Comparison of ENCODE assay signal across 11 cellular contexts in the genomic region with DNA sequence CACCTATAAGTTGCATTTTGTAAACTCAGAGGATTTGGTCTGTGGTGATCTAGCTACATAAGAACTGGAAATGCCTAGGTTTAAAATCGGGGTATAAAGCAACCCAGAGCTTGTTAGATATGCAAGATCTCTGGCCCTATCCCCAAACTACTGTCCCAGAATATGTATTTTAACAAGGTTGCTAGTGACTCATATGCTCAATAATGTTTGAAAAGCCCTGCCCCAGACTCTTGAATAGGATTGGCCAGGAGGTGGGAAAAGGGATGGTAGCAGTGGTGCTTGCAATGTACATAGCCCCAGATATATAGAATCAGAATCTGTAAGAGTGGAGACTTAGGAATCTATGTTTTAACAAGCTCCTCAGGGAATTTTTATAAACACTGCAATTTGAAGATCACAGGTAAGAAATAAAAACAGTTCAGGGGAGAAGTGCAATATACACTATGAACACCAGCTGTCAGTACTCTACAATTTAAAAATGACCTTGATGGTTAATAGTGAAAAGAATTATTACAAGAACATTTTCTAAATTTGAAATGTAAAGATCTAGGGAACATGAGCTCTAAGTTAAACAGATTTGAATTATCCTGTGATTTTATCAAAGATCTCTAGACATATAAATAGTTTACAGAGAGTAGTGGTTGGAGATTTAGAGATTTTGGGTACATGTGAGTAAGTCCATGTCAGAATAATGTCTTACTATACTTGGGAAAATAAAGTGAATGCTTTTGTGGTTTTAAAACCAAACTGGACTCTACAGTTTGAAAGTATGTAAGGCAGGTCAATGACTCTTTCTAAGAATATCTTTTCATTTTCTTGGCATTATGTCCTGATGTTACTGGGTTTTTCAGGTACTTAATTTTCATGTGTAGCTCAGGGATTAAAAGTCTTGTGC. TPM values are rescaled to one million over a fixed set of nuclear protein-coding genes. Genes with fewer than 3 reads are reported as not detected.
DNase-seq lines count a peak whose midpoint lies in the region; ATAC-seq and TF ChIP-seq lines count a peak whose summit lies in the region.
"Had no signal": no experiment of that assay in that cellular context is flagged by ENCODE, and none has a peak within 500 bp of the region (broad histone marks: within the 10 kb centered on the region; RNA-seq: fewer than 3 reads in every experiment).

No MANE protein-coding gene starts in this region.

- peak overlapping the region; percentile 28; the same call in 1 of the 2 replicates for H3K4me3 ChIP-seq in PC-3 (ENCODE audit: low read length)
- no peak overlapping the region for H3K4me3 ChIP-seq in retinal pigment epithelial cell (ENCODE audit: low read length)
- H3K4me3 ChIP-seq: skin epidermis had no signal

- 0 out of 2 replicates have a peak overlapping the region, but pooled peaks have one; percentile 6 for H3K9ac ChIP-seq in PC-3 (ENCODE audit: low read length)

- CTCF ChIA-PET in PC-3 (lab: Charles Lee), result interaction anchor here (0.6 kb wide), 2 partner anchors 1006 to 1447 kb away, joined by 3 read pairs; no protein-coding TSS in a partner anchor

- no peaks in the 10 kb centered on the region for H3K36me3 ChIP-seq in PC-3 (ENCODE audit: low read depth, low read length)

- TSS peak; percentile 45 for BruUV-seq in PC-3 (replicated peaks; lab: Mats Ljungman, UMichigan)

- TF ChIP-seq CTCF in PC-3 (conservative IDR thresholded peaks at IDR 0.05; ENCODE audit: low read depth, low read length) (peak; percentile 83), retinal pigment epithelial cell (conservative IDR thresholded peaks at IDR 0.05; ENCODE audit: low read depth, low read length) (peak; percentile 51)

- no peaks in the 10 kb centered on the region for H3K27me3 ChIP-seq in PC-3 (ENCODE audit: low read length)

- peak overlapping the region; percentile 54 for H2AFZ ChIP-seq in PC-3 (ENCODE audit: low read length)

- POLR2A ChIA-PET in PC-3 (lab: Charles Lee; ENCODE audit: unreplicated experiment), result interaction anchor here (0.6 to 1.0 kb wide), 2 partner anchors 572 to 1519 kb away, joined by 3 to 4 read pairs; no protein-coding TSS in a partner anchor

- intact Hi-C loops in PC-3 (cut with micrococcal nuclease), result loop anchor here (1.0 to 10.0 kb wide), 5 partner anchors 309 to 1567 kb away; no protein-coding TSS in a partner anchor

- H3K9me2 ChIP-seq in PC-3 (replicated peaks; ENCODE audit: low read length), result no peaks in the 10 kb centered on the region

- peak overlapping the region; percentile 75 for H3K4me2 ChIP-seq in PC-3 (ENCODE audit: low read length)

- H3K4me1 ChIP-seq in PC-3 (ENCODE audit: insufficient read depth, low read length), result peaks cover 41% of the 10 kb centered on the region

- peak overlapping the region; percentile 55 for H3K27ac ChIP-seq in PC-3 (ENCODE audit: low read length)
- H3K27ac ChIP-seq in epithelial cell of prostate, result peak overlapping the region; percentile 23
- H3K27ac ChIP-seq: skin epidermis had no signal

- no peaks in the 10 kb centered on the region for H4K20me1 ChIP-seq in PC-3 (ENCODE audit: low read length)

- ATAC-seq in PC-3, result peak; percentile 80
- no peak for ATAC-seq in GM21381 (IDR thresholded peaks at IDR 0.05; ENCODE audit: unreplicated experiment)
- no peak for ATAC-seq in HG03196 (IDR thresholded peaks at IDR 0.05; ENCODE audit: unreplicated experiment)

- DNase-seq in DMS79 treated with DMSO at 0.1 percent for 48 hours (lab: John Stamatoyannopoulos, UW) (peak; percentile 39), DMS79 (lab: John Stamatoyannopoulos, UW) (no peak), PC-3 (peak; percentile 87), epithelial cell of prostate (ENCODE audit: low read depth, low spot score) (no peak), retinal pigment epithelial cell (ENCODE audit: low read depth) (no peak), T1000 (lab: John Stamatoyannopoulos, UW) (no peak)
- DNase-seq: NCI-H1417 treated with DMSO at 0.1 percent for 48 hours, RPMI8226 had no signal

- H3F3A ChIP-seq in PC-3 (ENCODE audit: low read length, unreplicated experiment), result no peaks in the 10 kb centered on the region

- no peaks in the 10 kb centered on the region for H3K9me3 ChIP-seq in PC-3 (ENCODE audit: low read length)

- H3K79me2 ChIP-seq in PC-3 (ENCODE audit: low read length), result no peaks in the 10 kb centered on the region

RNA-seq across cellular contexts. Expression of gene MMADHC, which starts 7.7 kb away (rescaled TPM):
- 99.1 and 130 TPM in 2 replicates for total RNA-seq in PC-3 (2014; rRNA removed)

Comparison
In these comparisons a context has a peak if more than half of its experiments do, and no peak if none do; other contexts are left out.
1. DNase-seq: peak in DMS79 treated with DMSO at 0.1 percent for 48 hours (single experiment) and PC-3 (single experiment); none in DMS79 (single experiment), epithelial cell of prostate (single experiment), retinal pigment epithelial cell (single experiment) and T1000 (single experiment).